In genomic region chr2:2671826-2672225, GRCh38 we compare ENCODE assay signal across 23 cellular contexts.
"Had no signal": no experiment of that assay in that cellular context is flagged by ENCODE, and none has a peak within 500 bp of the region (broad histone marks: within the 10 kb centered on the region; RNA-seq: fewer than 3 reads in every experiment).

No MANE protein-coding gene starts in this region.

- FAIRE-seq: pancreas, small intestine had no signal

- H3K4me2 ChIP-seq: neural progenitor cell had no signal

- H3K27ac ChIP-seq: neural progenitor cell, neutrophil, pancreas, prostate gland, right lobe of liver, sigmoid colon, stomach, thoracic aorta, thyroid gland, tibial nerve, upper lobe of right lung, uterus had no signal

- H3K27me3 ChIP-seq: neural progenitor cell, neutrophil, pancreas, right lobe of liver, sigmoid colon, stomach, thyroid gland, tibial nerve, upper lobe of right lung, uterus had no signal

- H3K4me3 ChIP-seq: neural progenitor cell, pancreas, prostate gland, right lobe of liver, sigmoid colon, stomach, thoracic aorta, thyroid gland, tibial nerve, upper lobe of right lung, uterus had no signal

- H3K4me1 ChIP-seq: neural progenitor cell, pancreas, prostate gland, right lobe of liver, sigmoid colon, stomach, thyroid gland, tibial nerve, upper lobe of right lung, uterus had no signal

- ATAC-seq: naive thymus-derived CD4-positive, alpha-beta T cell; natural killer cell; pancreas; right cardiac atrium; right lobe of liver; stimulated activated effector memory CD8-positive, alpha-beta T cell treated with anti-CD3 and anti-CD28 coated beads, Interleukin-12 subunit alpha, Interleukin-12 subunit beta, amount 100 ng/mL, for 72 hours; stimulated activated naive B cell treated with anti-CD40 and anti-IgM and Interleukin-4, amounts not matched to agents 10 μg/mL and 1 μg/mL and 100 μg/mL, for 72 hours; upper lobe of right lung had no signal

- H3K9ac ChIP-seq: neural progenitor cell had no signal

- H3K9me3 ChIP-seq: neutrophil, pancreas, prostate gland, right lobe of liver, sigmoid colon, stomach, thoracic aorta, thyroid gland, tibial nerve, upper lobe of right lung, uterus had no signal

- DNase-seq: naive thymus-derived CD4-positive, alpha-beta T cell; natural killer cell; pancreas; right cardiac atrium; right lobe of liver; sigmoid colon; small intestine; stimulated activated CD4-positive, alpha-beta T cell treated with anti-CD3 and anti-CD28 coated beads, Interleukin-15, amount 100 ng/mL, for 24 hours; stimulated activated CD4-positive, alpha-beta T cell treated with anti-CD3 and anti-CD28 coated beads, Interleukin-2, amount 100 ng/mL, for 24 hours; stimulated activated CD4-positive, alpha-beta T cell treated with anti-CD3 and anti-CD28 coated beads, Interleukin-2, amount 100 ng/mL, for 48 hours; stimulated activated CD4-positive, alpha-beta T cell treated with anti-CD3 and anti-CD28 coated beads, Interleukin-4, amount 100 ng/mL, for 24 hours; stimulated activated naive B cell treated with anti-CD40 and anti-IgM and Interleukin-4, amounts not matched to agents 10 μg/mL and 1 μg/mL and 100 μg/mL, for 72 hours; stimulated activated naive CD4-positive, alpha-beta T cell treated with Interleukin-2 at 50 U/mL for 16 hours; stomach; thyroid gland; upper lobe of right lung; uterus had no signal

- H3K36me3 ChIP-seq: neural progenitor cell, neutrophil, pancreas, prostate gland, right lobe of liver, sigmoid colon, stomach, thoracic aorta, thyroid gland, tibial nerve, upper lobe of right lung, uterus had no signal

- H2AFZ ChIP-seq: neural progenitor cell had no signal
